ENCODE assay signal across 10 cellular contexts in the genomic region with DNA sequence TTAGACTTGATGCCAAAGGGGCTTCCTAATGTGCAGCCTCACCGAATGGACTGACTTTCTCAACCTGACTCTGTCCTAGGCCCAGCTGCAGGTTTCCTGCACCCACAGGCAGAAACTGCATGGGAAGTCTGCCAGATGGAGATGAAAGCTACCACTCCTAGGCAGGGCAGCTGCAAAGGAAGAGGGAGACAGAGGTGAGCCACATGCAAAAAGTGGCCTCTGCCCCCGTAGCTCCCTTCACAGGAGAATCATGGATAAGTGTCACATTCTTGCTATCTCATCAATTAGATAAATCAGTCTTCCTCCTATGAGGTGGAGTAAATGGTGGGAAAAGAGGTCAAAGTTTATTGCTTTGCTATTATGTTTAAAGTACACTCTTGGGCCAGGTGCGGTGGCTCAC.
A peak's percentile ranks its signal among the peaks of the same experiment; 100 is the strongest.
DNase-seq lines count a peak whose midpoint lies in the region; ATAC-seq and TF ChIP-seq lines count a peak whose summit lies in the region.
"Had no signal": no experiment of that assay in that cellular context is flagged by ENCODE, and none has a peak within 500 bp of the region (broad histone marks: within the 10 kb centered on the region; RNA-seq: fewer than 3 reads in every experiment).

No MANE protein-coding gene starts in this region.

- POLR2A ChIA-PET in PC-9 (lab: Charles Lee; ENCODE audit: unreplicated experiment): interaction anchor here (0.6 kb wide), 1 partner anchor 282 kb away, joined by 3 read pairs; no protein-coding TSS in a partner anchor

- TF ChIP-seq CTCF in PC-9 (conservative IDR thresholded peaks at IDR 0.05) (no peak), body of pancreas (IDR thresholded peaks at IDR 0.05) (no peak), parathyroid adenoma (IDR thresholded peaks at IDR 0.05) (no peak), ovary (IDR thresholded peaks at IDR 0.05) (no peak)

- H2AFZ ChIP-seq in PC-9: no peak overlapping the region
- no peak overlapping the region for H2AFZ ChIP-seq in parathyroid adenoma
- H2AFZ ChIP-seq: GM23248 had no signal

- peak overlapping the region; percentile 74 for H3K4me2 ChIP-seq in PC-9
- H3K4me2 ChIP-seq in parathyroid adenoma (ENCODE audit: low read length): peak overlapping the region; percentile 41
- H3K4me2 ChIP-seq: BLaER1 treated with 17β-estradiol and CSF1 and Interleukin-3, amounts not matched to agents 10 nM and 100 nM had no signal

- no peak for TF ChIP-seq EP300 in ovary (IDR thresholded peaks at IDR 0.05)

- TF ChIP-seq POLR2A in body of pancreas (IDR thresholded peaks at IDR 0.05): no peak
- TF ChIP-seq POLR2A in ovary (IDR thresholded peaks at IDR 0.05): no peak

- BruUV-seq in PC-9 (replicated peaks; lab: Mats Ljungman, UMichigan): no TSS peak

- H3K9me3 ChIP-seq in PC-9 (ENCODE audit: insufficient read depth, low read depth) (peaks cover 12% of the 10 kb centered on the region; the same call in 1 of the 2 replicates), body of pancreas (no peaks in the 10 kb centered on the region), parathyroid adenoma (ENCODE audit: control insufficient read depth, low read length) (no peaks in the 10 kb centered on the region), ovary (no peaks in the 10 kb centered on the region)
- H3K9me3 ChIP-seq: HAP-1 had no signal

- DNase-seq in PC-9 (peak in 1 of 2 experiments; percentile 40), body of pancreas (peak in 1 of 4 donors; percentile 11), ovary (no peak), NCI-H2171 treated with DMSO at 0.1 percent for 48 hours (lab: John Stamatoyannopoulos, UW) (no peak)
- DNase-seq: CD8-positive, alpha-beta T cell; GM23248 had no signal

- 55 to 75% methylated on average over 3 of the region's 3 CpGs for WGBS in body of pancreas, 2 donors
- WGBS in ovary, 3 donors: 76 to 95% (median 90%) methylated on average over 3 of the region's 3 CpGs

- H3K4me3 ChIP-seq in PC-9: peak overlapping the region; percentile 15; the same call in 1 of the 2 replicates
- H3K4me3 ChIP-seq in body of pancreas: no peak overlapping the region
- H3K4me3 ChIP-seq in parathyroid adenoma (ENCODE audit: low read depth, low read length): peak overlapping the region; percentile 23
- no peak overlapping the region for H3K4me3 ChIP-seq in ovary
- H3K4me3 ChIP-seq: BLaER1 treated with 17β-estradiol and CSF1 and Interleukin-3, amounts not matched to agents 10 nM and 100 nM; GM23248; HAP-1 had no signal

- H3K79me2 ChIP-seq in PC-9 (ENCODE audit: low read depth) (no peaks in the 10 kb centered on the region), parathyroid adenoma (no peaks in the 10 kb centered on the region)

- no peak for ATAC-seq in body of pancreas
- no peak for ATAC-seq in HG02623 (IDR thresholded peaks at IDR 0.05; ENCODE audit: unreplicated experiment)
- ATAC-seq: CD8-positive, alpha-beta T cell had no signal

- H4K20me1 ChIP-seq in PC-9 (ENCODE audit: insufficient read depth): no peaks in the 10 kb centered on the region
- H4K20me1 ChIP-seq: BLaER1 treated with 17β-estradiol and CSF1 and Interleukin-3, amounts not matched to agents 10 nM and 100 nM had no signal

- H3K36me3 ChIP-seq in PC-9 (ENCODE audit: low read depth) (no peaks in the 10 kb centered on the region), body of pancreas (replicated peaks in 1 of 2; ENCODE audit: insufficient read depth in 1 of 2, low read depth in 2 of 2) (no peaks in the 10 kb centered on the region), parathyroid adenoma (ENCODE audit: control insufficient read depth, insufficient read depth, low read length) (no peaks in the 10 kb centered on the region), ovary (no peaks in the 10 kb centered on the region)
- H3K36me3 ChIP-seq: BLaER1 treated with 17β-estradiol and CSF1 and Interleukin-3, amounts not matched to agents 10 nM and 100 nM; HAP-1 had no signal

- H3F3A ChIP-seq in PC-9 (ENCODE audit: insufficient read depth, low read depth): peaks cover 33% of the 10 kb centered on the region

- H3K27me3 ChIP-seq in PC-9 (ENCODE audit: insufficient read depth, low read depth) (no peaks in the 10 kb centered on the region), body of pancreas (no peaks in the 10 kb centered on the region), parathyroid adenoma (ENCODE audit: control insufficient read depth, insufficient read depth, low read length) (no peaks in the 10 kb centered on the region), ovary (no peaks in the 10 kb centered on the region)
- H3K27me3 ChIP-seq: BLaER1 treated with 17β-estradiol and CSF1 and Interleukin-3, amounts not matched to agents 10 nM and 100 nM had no signal

- no peaks in the 10 kb centered on the region for H3K9me2 ChIP-seq in PC-9 (ENCODE audit: insufficient read depth)

- intact Hi-C loops in PC-9 (cut with micrococcal nuclease; ENCODE audit: unreplicated experiment): loop anchor here (1.0 to 5.0 kb wide), 2 partner anchors 64 to 584 kb away; no protein-coding TSS in a partner anchor
- intact Hi-C loops in body of pancreas (cut with DNase I): no loop called here
- intact Hi-C loops in ovary (cut with DNase I): no loop called here

- H3K27ac ChIP-seq in PC-9: peak overlapping the region; percentile 77
- peak overlapping the region in 3 of 4 donors; percentile 31 to 43 (median 37) for H3K27ac ChIP-seq in body of pancreas
- H3K27ac ChIP-seq in parathyroid adenoma: no peak overlapping the region
- no peak overlapping the region for H3K27ac ChIP-seq in ovary
- H3K27ac ChIP-seq: BLaER1 treated with 17β-estradiol and CSF1 and Interleukin-3, amounts not matched to agents 10 nM and 100 nM; GM23248 had no signal

- peaks cover 37% of the 10 kb centered on the region for H3K4me1 ChIP-seq in PC-9 (replicated peaks; ENCODE audit: insufficient read depth)
- no peaks in the 10 kb centered on the region for H3K4me1 ChIP-seq in body of pancreas
- H3K4me1 ChIP-seq in parathyroid adenoma: peaks cover 10% of the 10 kb centered on the region
- H3K4me1 ChIP-seq in ovary (ENCODE audit: insufficient read depth): no peaks in the 10 kb centered on the region
- H3K4me1 ChIP-seq: BLaER1 treated with 17β-estradiol and CSF1 and Interleukin-3, amounts not matched to agents 10 nM and 100 nM had no signal

- CTCF ChIA-PET in PC-9 (lab: Charles Lee): interaction anchor here (0.5 kb wide), 1 partner anchor 611 kb away, joined by 4 read pairs; no protein-coding TSS in a partner anchor

- no peak overlapping the region for H3K9ac ChIP-seq in parathyroid adenoma
- H3K9ac ChIP-seq: BLaER1 treated with 17β-estradiol and CSF1 and Interleukin-3, amounts not matched to agents 10 nM and 100 nM; GM23248 had no signal

Comparison
In these comparisons a context has a peak if more than half of its experiments do, and no peak if none do; other contexts are left out.
1. H3K27ac ChIP-seq: peak in PC-9 (single experiment) and body of pancreas (3 of 4); none in parathyroid adenoma (single experiment) and ovary (0 of 2).
2. H3K4me3 ChIP-seq: peak in PC-9 (single experiment) and parathyroid adenoma (single experiment); none in body of pancreas (0 of 2) and ovary (single experiment).